In the genomic region with DNA sequence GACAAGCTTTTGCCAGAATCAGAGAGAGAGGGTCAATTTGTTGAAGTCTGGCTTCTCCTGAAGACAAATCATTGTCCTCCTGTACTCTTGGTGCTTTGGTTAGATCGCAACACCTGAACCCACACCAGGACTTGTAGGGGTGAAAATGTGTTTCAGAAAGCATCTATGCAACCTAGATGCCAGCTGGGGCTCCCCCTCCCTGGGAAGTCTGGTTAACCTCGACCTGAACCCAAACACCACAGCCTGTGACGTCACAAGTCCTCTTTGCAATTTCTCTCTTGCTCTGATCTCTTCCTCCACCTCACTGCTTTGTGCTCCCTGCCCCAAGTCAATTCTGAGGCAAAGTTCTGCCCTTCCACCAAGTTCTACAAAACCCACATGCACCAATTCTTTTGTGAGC, we compare ENCODE assay signal across 8 cellular contexts. TPM values are rescaled to one million over a fixed set of nuclear protein-coding genes. Genes with fewer than 3 reads are reported as not detected.
DNase-seq lines count a peak whose midpoint lies in the region; ATAC-seq and TF ChIP-seq lines count a peak whose summit lies in the region.

No MANE protein-coding gene starts in this region.

- peak; percentile 70 for ATAC-seq in HG02571 (IDR thresholded peaks at IDR 0.05; ENCODE audit: unreplicated experiment)

- peaks cover 4% of the 10 kb centered on the region for H3K4me1 Mint-ChIP-seq in chondrocyte (ENCODE audit: low read depth)
- H3K4me1 Mint-ChIP-seq in osteocyte (ENCODE audit: unreplicated experiment) = peaks cover 4% of the 10 kb centered on the region

- no peak overlapping the region for H3K27ac Mint-ChIP-seq in chondrocyte (ENCODE audit: unreplicated experiment)
- H3K27ac Mint-ChIP-seq in osteocyte (ENCODE audit: unreplicated experiment) = no peak overlapping the region

- no peaks in the 10 kb centered on the region for H3K9me3 ChIP-seq in effector memory CD4-positive, alpha-beta T cell (ENCODE audit: control insufficient read depth, low read length)

- H3K36me3 Mint-ChIP-seq in chondrocyte (ENCODE audit: low read depth) (peaks cover 1% of the 10 kb centered on the region), osteocyte (ENCODE audit: unreplicated experiment) (no peaks in the 10 kb centered on the region)

- no peak overlapping the region for H3K4me3 ChIP-seq in effector memory CD4-positive, alpha-beta T cell (ENCODE audit: insufficient read depth, low read depth, low read length, poor library complexity, severe bottlenecking)

- H3K4me3 Mint-ChIP-seq in chondrocyte (ENCODE audit: unreplicated experiment) (no peak overlapping the region), osteocyte (ENCODE audit: unreplicated experiment) (no peak overlapping the region)

- no peaks in the 10 kb centered on the region for H3K36me3 ChIP-seq in effector memory CD4-positive, alpha-beta T cell (ENCODE audit: control insufficient read depth, insufficient read depth, low read length)

- H3K27ac ChIP-seq in effector memory CD4-positive, alpha-beta T cell (ENCODE audit: insufficient read depth, low read length, poor library complexity, severe bottlenecking) = no peak overlapping the region

- TF ChIP-seq CTCF in chondrocyte (IDR thresholded peaks at IDR 0.05) (no peak), osteocyte (IDR thresholded peaks at IDR 0.05) (no peak)

- DNase-seq in EH (ENCODE audit: low read depth) (peak; percentile 22), T-helper 1 cell (peak in 4 of 5 donors; percentile 32 to 57 (median 44)), AG20443 (ENCODE audit: low spot score) (no peak), chondrocyte (ENCODE audit: low spot score) (no peak), osteocyte (ENCODE audit: extremely low spot score, unreplicated experiment) (no peak), AG08396 (ENCODE audit: low spot score) (no peak)
- DNase-seq in effector memory CD4-positive, alpha-beta T cell = peak; percentile 30 to 42 (median 41)

- peaks cover 3% of the 10 kb centered on the region for H3K9me3 Mint-ChIP-seq in chondrocyte (ENCODE audit: low read depth)
- no peaks in the 10 kb centered on the region for H3K9me3 Mint-ChIP-seq in osteocyte (ENCODE audit: unreplicated experiment)

- H3K4me1 ChIP-seq in effector memory CD4-positive, alpha-beta T cell (ENCODE audit: control insufficient read depth, insufficient read depth, low read length, poor library complexity, severe bottlenecking) = peaks cover 9% of the 10 kb centered on the region

- H3K27me3 Mint-ChIP-seq in chondrocyte (ENCODE audit: low read depth) = peaks cover 4% of the 10 kb centered on the region
- H3K27me3 Mint-ChIP-seq in osteocyte (ENCODE audit: unreplicated experiment) = peaks cover 2% of the 10 kb centered on the region

- no peaks in the 10 kb centered on the region for H3K27me3 ChIP-seq in effector memory CD4-positive, alpha-beta T cell (replicated peaks; ENCODE audit: control insufficient read depth, insufficient read depth, low read length, poor library complexity, severe bottlenecking)

RNA-seq across cellular contexts. Expression of gene USP24, which starts 42.8 kb away (rescaled TPM):
- total RNA-seq in chondrocyte = 22.7 to 28.9 TPM (median 25.8 TPM) in 3 replicates
- 32.1 and 37.5 TPM in 2 replicates for total RNA-seq in osteocyte

Comparison
In these comparisons a context has a peak if more than half of its experiments do, and no peak if none do; other contexts are left out.
1. DNase-seq: peak in EH (single experiment), T-helper 1 cell (4 of 5) and effector memory CD4-positive, alpha-beta T cell (3 of 3); none in AG20443 (single experiment), chondrocyte (single experiment), osteocyte (single experiment) and AG08396 (single experiment).